10 cellular contexts compared by ENCODE assay signal in genomic region chr17:60154616-60155426, GRCh38. TPM values are rescaled to one million over a fixed set of nuclear protein-coding genes. Genes with fewer than 3 reads are reported as not detected.
DNase-seq lines count a peak whose midpoint lies in the region; ATAC-seq and TF ChIP-seq lines count a peak whose summit lies in the region.
"Had no signal": no experiment of that assay in that cellular context is flagged by ENCODE, and none has a peak within 500 bp of the region (broad histone marks: within the 10 kb centered on the region; RNA-seq: fewer than 3 reads in every experiment).

No MANE protein-coding gene starts in this region.

- H3K9ac ChIP-seq in GM23248 (no peak overlapping the region), skeletal muscle satellite cell (ENCODE audit: low read depth, low read length) (no peak overlapping the region)

- no peak overlapping the region for H3K4me3 ChIP-seq in GM23248
- H3K4me3 ChIP-seq in skeletal muscle satellite cell (ENCODE audit: low read length): no peak overlapping the region
- H3K4me3 ChIP-seq: esophagus muscularis mucosa had no signal

- no peaks in the 10 kb centered on the region for H3K9me2 ChIP-seq in GM23248 (ENCODE audit: insufficient read depth)

- ATAC-seq in foreskin keratinocyte (peak; percentile 49), HG03196 (IDR thresholded peaks at IDR 0.05; ENCODE audit: unreplicated experiment) (no peak)

- in situ Hi-C loops in GM23248 (cut with MboI): no loop called here

- TF ChIP-seq CTCF in foreskin keratinocyte (conservative IDR thresholded peaks at IDR 0.05): no peak

- no peaks in the 10 kb centered on the region for H3K79me2 ChIP-seq in GM23248 (ENCODE audit: insufficient read depth)

- no peaks in the 10 kb centered on the region for H4K20me1 ChIP-seq in GM23248 (ENCODE audit: insufficient read depth)

- H3K27me3 ChIP-seq in GM23248 (replicated peaks; ENCODE audit: insufficient read depth): peaks cover 17% of the 10 kb centered on the region
- peaks cover 74% of the 10 kb centered on the region for H3K27me3 ChIP-seq in foreskin keratinocyte
- peaks cover 83% of the 10 kb centered on the region for H3K27me3 ChIP-seq in skeletal muscle satellite cell (ENCODE audit: control insufficient read depth, insufficient read depth, low read length)

- peaks cover 11% of the 10 kb centered on the region for H3K4me1 ChIP-seq in GM23248 (ENCODE audit: insufficient read depth)
- no peaks in the 10 kb centered on the region for H3K4me1 ChIP-seq in foreskin keratinocyte
- peaks cover 12% of the 10 kb centered on the region for H3K4me1 ChIP-seq in skeletal muscle satellite cell (ENCODE audit: control insufficient read depth, insufficient read depth, low read length)

- H3K9me3 ChIP-seq in GM23248 (ENCODE audit: low read depth) (no peaks in the 10 kb centered on the region), skeletal muscle satellite cell (replicated peaks; ENCODE audit: low read length) (no peaks in the 10 kb centered on the region)
- H3K9me3 ChIP-seq: esophagus muscularis mucosa had no signal

- DNase-seq in GM23248 (peak; percentile 91), UCSD-AML1 (lab: John Stamatoyannopoulos, UW; ENCODE audit: unreplicated experiment) (peak; percentile 25), foreskin keratinocyte (no peak), GM19238 (ENCODE audit: insufficient read length, low spot score) (no peak), HUDEP-2 (lab: John Stamatoyannopoulos, UW; ENCODE audit: unreplicated experiment in 76 of 76) (no peak), NCI-H2227 treated with DMSO at 0.1 percent for 48 hours (lab: John Stamatoyannopoulos, UW) (no peak)
- DNase-seq: T-helper 2 cell had no signal

- H3F3A ChIP-seq in GM23248 (ENCODE audit: insufficient read depth): peaks cover 3% of the 10 kb centered on the region; the same call in 1 of the 2 replicates

- H3K27ac ChIP-seq in GM23248 (0 out of 2 replicates have a peak overlapping the region, but pooled peaks have one; percentile 2), foreskin keratinocyte (no peak overlapping the region)

- H3K36me3 ChIP-seq in GM23248 (ENCODE audit: low read depth): no peaks in the 10 kb centered on the region
- no peaks in the 10 kb centered on the region for H3K36me3 ChIP-seq in skeletal muscle satellite cell (ENCODE audit: insufficient read depth, low read length)
- H3K36me3 ChIP-seq: esophagus muscularis mucosa had no signal

- 44 to 50% methylated on average over 14 of the region's 14 CpGs for WGBS in GM23248 (ENCODE audit: low coverage in 1 of 2, low lambda C conversion rate in 2 of 2, missing lambda C conversion rate in 2 of 2), 2 experiments

- H3K4me2 ChIP-seq in GM23248 (ENCODE audit: unreplicated experiment) (peak overlapping the region; percentile 37), skeletal muscle satellite cell (ENCODE audit: low read length) (peak overlapping the region; percentile 20)

- H2AFZ ChIP-seq in GM23248: no peak overlapping the region

RNA-seq across cellular contexts. Expression of gene CA4, which starts 5.0 kb away (rescaled TPM):
- not detected in 2 replicates for total RNA-seq in GM23248 (2014; rRNA removed; shearing (Covaris generic))
- polyA plus RNA-seq in GM23248 (2016; fragmentation: Nextera tagmentation; extraction: Ambion mirVana) (not detected in 2 replicates), foreskin keratinocyte (not detected in 2 replicates)
- total RNA-seq in foreskin keratinocyte: not detected in 2 replicates
- not detected in 2 replicates for total RNA-seq in skeletal muscle satellite cell (2012; rRNA removed)

Comparison
In these comparisons a context has a peak if more than half of its experiments do, and no peak if none do; other contexts are left out.
1. DNase-seq: peak in GM23248 (single experiment) and UCSD-AML1 (single experiment); none in foreskin keratinocyte (0 of 2), GM19238 (single experiment), HUDEP-2 (0 of 76) and NCI-H2227 treated with DMSO at 0.1 percent for 48 hours (single experiment).